ENCODE assay signal across 1 cellular context in the genomic region with DNA sequence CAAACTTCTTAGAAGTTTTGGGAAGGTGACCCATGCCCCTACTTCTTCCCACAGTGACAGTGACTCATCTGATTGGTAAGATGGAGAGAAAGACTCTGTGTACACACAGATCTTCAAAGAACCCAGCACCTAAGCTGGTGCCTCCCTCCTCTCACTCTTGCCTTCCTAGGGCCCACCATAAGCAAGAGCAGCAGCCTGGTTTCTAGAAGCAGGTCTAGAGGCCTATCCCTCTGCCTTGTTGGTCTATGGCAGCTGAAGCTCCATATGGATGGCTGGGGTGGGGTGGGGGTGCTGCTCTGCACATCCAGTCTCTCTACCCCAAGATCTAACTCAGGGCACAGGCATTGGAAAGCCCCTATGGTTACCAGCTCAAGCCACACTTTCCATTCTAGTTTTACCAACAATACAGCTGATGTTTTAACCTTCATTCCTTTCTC.
A peak's percentile ranks its signal among the peaks of the same experiment; 100 is the strongest.
TF ChIP-seq lines count a peak whose summit lies in the region.

No MANE protein-coding gene starts in this region.

TF ChIP-seq in GM12878, 131 proteins besides CTCF, POLR2A, EP300 and RAD21 (continued from another document and continues in another):
- TF ChIP-seq, protein P1, sequence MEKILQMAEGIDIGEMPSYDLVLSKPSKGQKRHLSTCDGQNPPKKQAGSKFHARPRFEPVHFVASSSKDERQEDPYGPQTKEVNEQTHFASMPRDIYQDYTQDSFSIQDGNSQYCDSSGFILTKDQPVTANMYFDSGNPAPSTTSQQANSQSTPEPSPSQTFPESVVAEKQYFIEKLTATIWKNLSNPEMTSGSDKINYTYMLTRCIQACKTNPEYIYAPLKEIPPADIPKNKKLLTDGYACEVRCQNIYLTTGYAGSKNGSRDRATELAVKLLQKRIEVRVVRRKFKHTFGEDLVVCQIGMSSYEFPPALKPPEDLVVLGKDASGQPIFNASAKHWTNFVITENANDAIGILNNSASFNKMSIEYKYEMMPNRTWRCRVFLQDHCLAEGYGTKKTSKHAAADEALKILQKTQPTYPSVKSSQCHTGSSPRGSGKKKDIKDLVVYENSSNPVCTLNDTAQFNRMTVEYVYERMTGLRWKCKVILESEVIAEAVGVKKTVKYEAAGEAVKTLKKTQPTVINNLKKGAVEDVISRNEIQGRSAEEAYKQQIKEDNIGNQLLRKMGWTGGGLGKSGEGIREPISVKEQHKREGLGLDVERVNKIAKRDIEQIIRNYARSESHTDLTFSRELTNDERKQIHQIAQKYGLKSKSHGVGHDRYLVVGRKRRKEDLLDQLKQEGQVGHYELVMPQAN (conservative IDR thresholded peaks at IDR 0.05): no peak
- peak; percentile 48; the same call in 1 of the 2 replicates for TF ChIP-seq IKZF1 (conservative IDR thresholded peaks at IDR 0.05)
- TF ChIP-seq MEF2B (IDR thresholded peaks at IDR 0.05; ENCODE audit: partially characterized antibody, poor library complexity, severe bottlenecking): no peak
- no peak for TF ChIP-seq CREB1 (IDR thresholded peaks at IDR 0.05; ENCODE audit: low read depth)
- no peak for TF ChIP-seq NBN (IDR thresholded peaks at IDR 0.05)
- TF ChIP-seq SRF (IDR thresholded peaks at IDR 0.05; ENCODE audit: low read depth in 2 of 2, low read length in 2 of 2): no peak
- TF ChIP-seq, protein P2, sequence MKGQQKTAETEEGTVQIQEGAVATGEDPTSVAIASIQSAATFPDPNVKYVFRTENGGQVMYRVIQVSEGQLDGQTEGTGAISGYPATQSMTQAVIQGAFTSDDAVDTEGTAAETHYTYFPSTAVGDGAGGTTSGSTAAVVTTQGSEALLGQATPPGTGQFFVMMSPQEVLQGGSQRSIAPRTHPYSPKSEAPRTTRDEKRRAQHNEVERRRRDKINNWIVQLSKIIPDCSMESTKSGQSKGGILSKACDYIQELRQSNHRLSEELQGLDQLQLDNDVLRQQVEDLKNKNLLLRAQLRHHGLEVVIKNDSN (IDR thresholded peaks at IDR 0.05; ENCODE audit: borderline replicate concordance, extremely low read length, insufficient read depth, low read depth, low read length): no peak
- TF ChIP-seq, protein P3, sequence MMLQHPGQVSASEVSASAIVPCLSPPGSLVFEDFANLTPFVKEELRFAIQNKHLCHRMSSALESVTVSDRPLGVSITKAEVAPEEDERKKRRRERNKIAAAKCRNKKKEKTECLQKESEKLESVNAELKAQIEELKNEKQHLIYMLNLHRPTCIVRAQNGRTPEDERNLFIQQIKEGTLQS (IDR thresholded peaks at IDR 0.05; ENCODE audit: borderline replicate concordance, extremely low read depth, low read depth, low read length): no peak
- TF ChIP-seq, protein P4, sequence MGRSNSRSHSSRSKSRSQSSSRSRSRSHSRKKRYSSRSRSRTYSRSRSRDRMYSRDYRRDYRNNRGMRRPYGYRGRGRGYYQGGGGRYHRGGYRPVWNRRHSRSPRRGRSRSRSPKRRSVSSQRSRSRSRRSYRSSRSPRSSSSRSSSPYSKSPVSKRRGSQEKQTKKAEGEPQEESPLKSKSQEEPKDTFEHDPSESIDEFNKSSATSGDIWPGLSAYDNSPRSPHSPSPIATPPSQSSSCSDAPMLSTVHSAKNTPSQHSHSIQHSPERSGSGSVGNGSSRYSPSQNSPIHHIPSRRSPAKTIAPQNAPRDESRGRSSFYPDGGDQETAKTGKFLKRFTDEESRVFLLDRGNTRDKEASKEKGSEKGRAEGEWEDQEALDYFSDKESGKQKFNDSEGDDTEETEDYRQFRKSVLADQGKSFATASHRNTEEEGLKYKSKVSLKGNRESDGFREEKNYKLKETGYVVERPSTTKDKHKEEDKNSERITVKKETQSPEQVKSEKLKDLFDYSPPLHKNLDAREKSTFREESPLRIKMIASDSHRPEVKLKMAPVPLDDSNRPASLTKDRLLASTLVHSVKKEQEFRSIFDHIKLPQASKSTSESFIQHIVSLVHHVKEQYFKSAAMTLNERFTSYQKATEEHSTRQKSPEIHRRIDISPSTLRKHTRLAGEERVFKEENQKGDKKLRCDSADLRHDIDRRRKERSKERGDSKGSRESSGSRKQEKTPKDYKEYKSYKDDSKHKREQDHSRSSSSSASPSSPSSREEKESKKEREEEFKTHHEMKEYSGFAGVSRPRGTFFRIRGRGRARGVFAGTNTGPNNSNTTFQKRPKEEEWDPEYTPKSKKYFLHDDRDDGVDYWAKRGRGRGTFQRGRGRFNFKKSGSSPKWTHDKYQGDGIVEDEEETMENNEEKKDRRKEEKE (IDR thresholded peaks at IDR 0.05): no peak
- TF ChIP-seq, protein P5, sequence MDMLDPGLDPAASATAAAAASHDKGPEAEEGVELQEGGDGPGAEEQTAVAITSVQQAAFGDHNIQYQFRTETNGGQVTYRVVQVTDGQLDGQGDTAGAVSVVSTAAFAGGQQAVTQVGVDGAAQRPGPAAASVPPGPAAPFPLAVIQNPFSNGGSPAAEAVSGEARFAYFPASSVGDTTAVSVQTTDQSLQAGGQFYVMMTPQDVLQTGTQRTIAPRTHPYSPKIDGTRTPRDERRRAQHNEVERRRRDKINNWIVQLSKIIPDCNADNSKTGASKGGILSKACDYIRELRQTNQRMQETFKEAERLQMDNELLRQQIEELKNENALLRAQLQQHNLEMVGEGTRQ (IDR thresholded peaks at IDR 0.05; ENCODE audit: borderline replicate concordance, low read depth, low read length): no peak
- TF ChIP-seq RAD51 (IDR thresholded peaks at IDR 0.05): no peak
- no peak for TF ChIP-seq PAX5 (IDR thresholded peaks at IDR 0.05; ENCODE audit: borderline replicate concordance, low read depth, low read length)
- TF ChIP-seq, protein P6, sequence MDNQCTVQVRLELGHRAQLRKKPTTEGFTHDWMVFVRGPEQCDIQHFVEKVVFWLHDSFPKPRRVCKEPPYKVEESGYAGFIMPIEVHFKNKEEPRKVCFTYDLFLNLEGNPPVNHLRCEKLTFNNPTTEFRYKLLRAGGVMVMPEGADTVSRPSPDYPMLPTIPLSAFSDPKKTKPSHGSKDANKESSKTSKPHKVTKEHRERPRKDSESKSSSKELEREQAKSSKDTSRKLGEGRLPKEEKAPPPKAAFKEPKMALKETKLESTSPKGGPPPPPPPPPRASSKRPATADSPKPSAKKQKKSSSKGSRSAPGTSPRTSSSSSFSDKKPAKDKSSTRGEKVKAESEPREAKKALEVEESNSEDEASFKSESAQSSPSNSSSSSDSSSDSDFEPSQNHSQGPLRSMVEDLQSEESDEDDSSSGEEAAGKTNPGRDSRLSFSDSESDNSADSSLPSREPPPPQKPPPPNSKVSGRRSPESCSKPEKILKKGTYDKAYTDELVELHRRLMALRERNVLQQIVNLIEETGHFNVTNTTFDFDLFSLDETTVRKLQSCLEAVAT (IDR thresholded peaks at IDR 0.05): no peak
- TF ChIP-seq, protein P7, sequence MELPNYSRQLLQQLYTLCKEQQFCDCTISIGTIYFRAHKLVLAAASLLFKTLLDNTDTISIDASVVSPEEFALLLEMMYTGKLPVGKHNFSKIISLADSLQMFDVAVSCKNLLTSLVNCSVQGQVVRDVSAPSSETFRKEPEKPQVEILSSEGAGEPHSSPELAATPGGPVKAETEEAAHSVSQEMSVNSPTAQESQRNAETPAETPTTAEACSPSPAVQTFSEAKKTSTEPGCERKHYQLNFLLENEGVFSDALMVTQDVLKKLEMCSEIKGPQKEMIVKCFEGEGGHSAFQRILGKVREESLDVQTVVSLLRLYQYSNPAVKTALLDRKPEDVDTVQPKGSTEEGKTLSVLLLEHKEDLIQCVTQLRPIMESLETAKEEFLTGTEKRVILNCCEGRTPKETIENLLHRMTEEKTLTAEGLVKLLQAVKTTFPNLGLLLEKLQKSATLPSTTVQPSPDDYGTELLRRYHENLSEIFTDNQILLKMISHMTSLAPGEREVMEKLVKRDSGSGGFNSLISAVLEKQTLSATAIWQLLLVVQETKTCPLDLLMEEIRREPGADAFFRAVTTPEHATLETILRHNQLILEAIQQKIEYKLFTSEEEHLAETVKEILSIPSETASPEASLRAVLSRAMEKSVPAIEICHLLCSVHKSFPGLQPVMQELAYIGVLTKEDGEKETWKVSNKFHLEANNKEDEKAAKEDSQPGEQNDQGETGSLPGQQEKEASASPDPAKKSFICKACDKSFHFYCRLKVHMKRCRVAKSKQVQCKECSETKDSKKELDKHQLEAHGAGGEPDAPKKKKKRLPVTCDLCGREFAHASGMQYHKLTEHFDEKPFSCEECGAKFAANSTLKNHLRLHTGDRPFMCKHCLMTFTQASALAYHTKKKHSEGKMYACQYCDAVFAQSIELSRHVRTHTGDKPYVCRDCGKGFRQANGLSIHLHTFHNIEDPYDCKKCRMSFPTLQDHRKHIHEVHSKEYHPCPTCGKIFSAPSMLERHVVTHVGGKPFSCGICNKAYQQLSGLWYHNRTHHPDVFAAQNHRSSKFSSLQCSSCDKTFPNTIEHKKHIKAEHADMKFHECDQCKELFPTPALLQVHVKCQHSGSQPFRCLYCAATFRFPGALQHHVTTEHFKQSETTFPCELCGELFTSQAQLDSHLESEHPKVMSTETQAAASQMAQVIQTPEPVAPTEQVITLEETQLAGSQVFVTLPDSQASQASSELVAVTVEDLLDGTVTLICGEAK (IDR thresholded peaks at IDR 0.05; ENCODE audit: borderline replicate concordance): no peak
- no peak for TF ChIP-seq KAT2A (conservative IDR thresholded peaks at IDR 0.05; ENCODE audit: control insufficient read depth, low read depth, low read length)
- no peak for TF ChIP-seq FOXK2 (IDR thresholded peaks at IDR 0.05)
- TF ChIP-seq NR2F1 (conservative IDR thresholded peaks at IDR 0.05): 0 out of 2 replicates have a peak, but pooled peaks have one; percentile 9
- TF ChIP-seq JUND (IDR thresholded peaks at IDR 0.05; ENCODE audit: low read depth, low read length): no peak
- no peak for TF ChIP-seq SUZ12 (IDR thresholded peaks at IDR 0.05; ENCODE audit: unreplicated experiment)
- TF ChIP-seq CHD4 (IDR thresholded peaks at IDR 0.05): no peak
- TF ChIP-seq RCOR1 (conservative IDR thresholded peaks at IDR 0.05; ENCODE audit: low read depth, low read length): no peak
- TF ChIP-seq NFXL1 (IDR thresholded peaks at IDR 0.05; ENCODE audit: borderline replicate concordance): no peak
- TF ChIP-seq, protein P8, sequence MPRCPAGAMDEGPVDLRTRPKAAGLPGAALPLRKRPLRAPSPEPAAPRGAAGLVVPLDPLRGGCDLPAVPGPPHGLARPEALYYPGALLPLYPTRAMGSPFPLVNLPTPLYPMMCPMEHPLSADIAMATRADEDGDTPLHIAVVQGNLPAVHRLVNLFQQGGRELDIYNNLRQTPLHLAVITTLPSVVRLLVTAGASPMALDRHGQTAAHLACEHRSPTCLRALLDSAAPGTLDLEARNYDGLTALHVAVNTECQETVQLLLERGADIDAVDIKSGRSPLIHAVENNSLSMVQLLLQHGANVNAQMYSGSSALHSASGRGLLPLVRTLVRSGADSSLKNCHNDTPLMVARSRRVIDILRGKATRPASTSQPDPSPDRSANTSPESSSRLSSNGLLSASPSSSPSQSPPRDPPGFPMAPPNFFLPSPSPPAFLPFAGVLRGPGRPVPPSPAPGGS (IDR thresholded peaks at IDR 0.05; ENCODE audit: borderline replicate concordance, insufficient read depth, low read depth, low read length, poor library complexity, severe bottlenecking): no peak
- TF ChIP-seq MXI1 (IDR thresholded peaks at IDR 0.05; ENCODE audit: low read depth, low read length): no peak
- TF ChIP-seq BMI1 (IDR thresholded peaks at IDR 0.05; ENCODE audit: borderline replicate concordance): no peak
- no peak for TF ChIP-seq RB1 (IDR thresholded peaks at IDR 0.05; ENCODE audit: borderline replicate concordance)
- 0 out of 2 replicates have a peak, but pooled peaks have one; percentile 11 for TF ChIP-seq NFIC (IDR thresholded peaks at IDR 0.05; ENCODE audit: low read depth, low read length)
- TF ChIP-seq FOS (IDR thresholded peaks at IDR 0.05; ENCODE audit: borderline replicate concordance, extremely low read depth, insufficient read length): no peak
- no peak for TF ChIP-seq ASH2L (IDR thresholded peaks at IDR 0.05; ENCODE audit: borderline replicate concordance, low read depth)
- TF ChIP-seq EZH2 (IDR thresholded peaks at IDR 0.05; ENCODE audit: borderline replicate concordance, control insufficient read depth, low read depth, low read length): no peak
- no peak for TF ChIP-seq TCF7 (IDR thresholded peaks at IDR 0.05; ENCODE audit: borderline replicate concordance)
- TF ChIP-seq, protein P9, sequence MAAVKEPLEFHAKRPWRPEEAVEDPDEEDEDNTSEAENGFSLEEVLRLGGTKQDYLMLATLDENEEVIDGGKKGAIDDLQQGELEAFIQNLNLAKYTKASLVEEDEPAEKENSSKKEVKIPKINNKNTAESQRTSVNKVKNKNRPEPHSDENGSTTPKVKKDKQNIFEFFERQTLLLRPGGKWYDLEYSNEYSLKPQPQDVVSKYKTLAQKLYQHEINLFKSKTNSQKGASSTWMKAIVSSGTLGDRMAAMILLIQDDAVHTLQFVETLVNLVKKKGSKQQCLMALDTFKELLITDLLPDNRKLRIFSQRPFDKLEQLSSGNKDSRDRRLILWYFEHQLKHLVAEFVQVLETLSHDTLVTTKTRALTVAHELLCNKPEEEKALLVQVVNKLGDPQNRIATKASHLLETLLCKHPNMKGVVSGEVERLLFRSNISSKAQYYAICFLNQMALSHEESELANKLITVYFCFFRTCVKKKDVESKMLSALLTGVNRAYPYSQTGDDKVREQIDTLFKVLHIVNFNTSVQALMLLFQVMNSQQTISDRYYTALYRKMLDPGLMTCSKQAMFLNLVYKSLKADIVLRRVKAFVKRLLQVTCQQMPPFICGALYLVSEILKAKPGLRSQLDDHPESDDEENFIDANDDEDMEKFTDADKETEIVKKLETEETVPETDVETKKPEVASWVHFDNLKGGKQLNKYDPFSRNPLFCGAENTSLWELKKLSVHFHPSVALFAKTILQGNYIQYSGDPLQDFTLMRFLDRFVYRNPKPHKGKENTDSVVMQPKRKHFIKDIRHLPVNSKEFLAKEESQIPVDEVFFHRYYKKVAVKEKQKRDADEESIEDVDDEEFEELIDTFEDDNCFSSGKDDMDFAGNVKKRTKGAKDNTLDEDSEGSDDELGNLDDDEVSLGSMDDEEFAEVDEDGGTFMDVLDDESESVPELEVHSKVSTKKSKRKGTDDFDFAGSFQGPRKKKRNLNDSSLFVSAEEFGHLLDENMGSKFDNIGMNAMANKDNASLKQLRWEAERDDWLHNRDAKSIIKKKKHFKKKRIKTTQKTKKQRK (IDR thresholded peaks at IDR 0.05; ENCODE audit: low read depth, low read length): no peak
- TF ChIP-seq BHLHE40 (IDR thresholded peaks at IDR 0.05; ENCODE audit: borderline replicate concordance in 1 of 2, low read depth in 2 of 2, low read length in 1 of 2): no peak
- no peak for TF ChIP-seq RBBP5 (conservative IDR thresholded peaks at IDR 0.05)
- TF ChIP-seq, protein P10, sequence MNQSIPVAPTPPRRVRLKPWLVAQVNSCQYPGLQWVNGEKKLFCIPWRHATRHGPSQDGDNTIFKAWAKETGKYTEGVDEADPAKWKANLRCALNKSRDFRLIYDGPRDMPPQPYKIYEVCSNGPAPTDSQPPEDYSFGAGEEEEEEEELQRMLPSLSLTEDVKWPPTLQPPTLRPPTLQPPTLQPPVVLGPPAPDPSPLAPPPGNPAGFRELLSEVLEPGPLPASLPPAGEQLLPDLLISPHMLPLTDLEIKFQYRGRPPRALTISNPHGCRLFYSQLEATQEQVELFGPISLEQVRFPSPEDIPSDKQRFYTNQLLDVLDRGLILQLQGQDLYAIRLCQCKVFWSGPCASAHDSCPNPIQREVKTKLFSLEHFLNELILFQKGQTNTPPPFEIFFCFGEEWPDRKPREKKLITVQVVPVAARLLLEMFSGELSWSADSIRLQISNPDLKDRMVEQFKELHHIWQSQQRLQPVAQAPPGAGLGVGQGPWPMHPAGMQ (IDR thresholded peaks at IDR 0.05; ENCODE audit: borderline replicate concordance): no peak
- TF ChIP-seq ATF7 (IDR thresholded peaks at IDR 0.05; ENCODE audit: low read depth): no peak
- TF ChIP-seq JUNB (IDR thresholded peaks at IDR 0.05): no peak
